8 cellular contexts compared by ENCODE assay signal in the genomic region with DNA sequence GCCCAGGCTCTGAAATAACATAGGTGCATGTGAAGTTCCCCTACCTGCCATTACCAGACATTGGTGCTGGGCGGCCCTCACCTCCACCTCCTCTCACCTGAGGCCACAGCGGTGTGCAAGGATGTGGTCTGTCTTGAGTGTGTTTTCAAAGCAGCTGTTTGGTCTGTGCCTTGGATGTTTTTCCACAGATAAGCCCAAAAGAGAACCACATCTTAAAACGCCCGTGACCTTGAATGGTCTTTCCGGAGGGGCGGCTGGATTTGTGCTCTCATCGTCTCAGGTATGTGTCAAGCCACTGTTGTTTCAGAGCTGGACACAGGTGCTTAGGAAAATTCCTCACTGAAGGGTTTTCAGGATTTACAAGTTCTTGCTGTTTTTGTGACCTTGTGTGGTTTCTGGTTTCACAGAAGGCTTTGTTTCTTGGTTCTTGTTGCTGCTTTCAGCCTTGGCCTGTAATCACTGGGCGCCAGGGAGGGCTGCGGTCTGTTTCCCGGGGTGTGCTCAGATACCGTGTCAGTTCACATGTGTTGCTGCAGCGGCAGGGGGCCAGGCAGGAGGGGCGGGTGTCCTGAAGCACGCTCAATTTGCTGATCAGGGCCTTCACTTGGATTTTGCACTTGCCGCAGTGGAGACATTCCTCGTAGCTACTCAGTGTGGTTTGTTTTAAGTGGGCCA.
DNase-seq lines count a peak whose midpoint lies in the region; ATAC-seq and TF ChIP-seq lines count a peak whose summit lies in the region.

No MANE protein-coding gene starts in this region.

- H3K4me1 Mint-ChIP-seq in activated CD4-positive, alpha-beta T cell treated with anti-CD3 and anti-CD28 coated beads, Interleukin-2, amount 10 ng/mL, durations not matched to agents 7 days and 5 days = peaks cover 34% of the 10 kb centered on the region
- peaks cover 28% of the 10 kb centered on the region for H3K4me1 Mint-ChIP-seq in activated CD4-positive, alpha-beta memory T cell treated with anti-CD3 and anti-CD28 coated beads for 36 hours (ENCODE audit: low read depth)
- H3K4me1 Mint-ChIP-seq in immature natural killer cell = peaks cover 34 to 39% of the 10 kb centered on the region in 2 donors
- H3K4me1 Mint-ChIP-seq in type B pancreatic cell (ENCODE audit: unreplicated experiment) = peaks cover 50% of the 10 kb centered on the region

- intact Hi-C loops in activated CD4-positive, alpha-beta memory T cell treated with anti-CD3 and anti-CD28 coated beads for 36 hours (cut with micrococcal nuclease) = loop anchor here (5.0 to 10.0 kb wide), 4 partner anchors 62 to 281 kb away; no protein-coding TSS in a partner anchor

- ATAC-seq in HG03159 (IDR thresholded peaks at IDR 0.05; ENCODE audit: unreplicated experiment) = peak; percentile 56

- POLR2A ChIA-PET in activated CD4-positive, alpha-beta T cell treated with anti-CD3 and anti-CD28 coated beads, Interleukin-2, amount 10 ng/mL, durations not matched to agents 7 days and 5 days (lab: Charles Lee) = no interaction called here
- POLR2A ChIA-PET in activated CD4-positive, alpha-beta memory T cell treated with anti-CD3 and anti-CD28 coated beads for 36 hours (lab: Charles Lee) = no interaction called here

- H3K4me3 Mint-ChIP-seq in activated CD4-positive, alpha-beta T cell treated with anti-CD3 and anti-CD28 coated beads, Interleukin-2, amount 10 ng/mL, durations not matched to agents 7 days and 5 days = no peak overlapping the region
- H3K4me3 Mint-ChIP-seq in activated CD4-positive, alpha-beta memory T cell treated with anti-CD3 and anti-CD28 coated beads for 36 hours = no peak overlapping the region
- peak overlapping the region; percentile 62 to 73 (median 71) for H3K4me3 Mint-ChIP-seq in immature natural killer cell
- H3K4me3 Mint-ChIP-seq in type B pancreatic cell = peak overlapping the region; percentile 74

- H3K36me3 Mint-ChIP-seq in activated CD4-positive, alpha-beta T cell treated with anti-CD3 and anti-CD28 coated beads, Interleukin-2, amount 10 ng/mL, durations not matched to agents 7 days and 5 days (ENCODE audit: low read depth) = no peaks in the 10 kb centered on the region
- no peaks in the 10 kb centered on the region for H3K36me3 Mint-ChIP-seq in activated CD4-positive, alpha-beta memory T cell treated with anti-CD3 and anti-CD28 coated beads for 36 hours
- no peaks in the 10 kb centered on the region for H3K36me3 Mint-ChIP-seq in immature natural killer cell
- H3K36me3 Mint-ChIP-seq in type B pancreatic cell = no peaks in the 10 kb centered on the region

- H3K27me3 Mint-ChIP-seq in activated CD4-positive, alpha-beta T cell treated with anti-CD3 and anti-CD28 coated beads, Interleukin-2, amount 10 ng/mL, durations not matched to agents 7 days and 5 days = no peaks in the 10 kb centered on the region
- peaks cover 2% of the 10 kb centered on the region for H3K27me3 Mint-ChIP-seq in activated CD4-positive, alpha-beta memory T cell treated with anti-CD3 and anti-CD28 coated beads for 36 hours
- peaks cover 0 to 4% (median 0%) of the 10 kb centered on the region in 3 donors for H3K27me3 Mint-ChIP-seq in immature natural killer cell (ENCODE audit: low read depth in 3 of 3)
- H3K27me3 Mint-ChIP-seq in type B pancreatic cell = no peaks in the 10 kb centered on the region

- DNase-seq in activated CD4-positive, alpha-beta T cell treated with anti-CD3 and anti-CD28 coated beads, Interleukin-2, amount 10 ng/mL, durations not matched to agents 7 days and 5 days = peak; percentile 35
- no peak for DNase-seq in activated CD4-positive, alpha-beta T cell treated with anti-CD3 and anti-CD28 coated beads for 4 hours
- peak; percentile 45 for DNase-seq in activated CD4-positive, alpha-beta memory T cell treated with anti-CD3 and anti-CD28 coated beads for 36 hours
- peak; percentile 31 to 38 (median 36) for DNase-seq in immature natural killer cell
- no peak for DNase-seq in type B pancreatic cell (ENCODE audit: extremely low spot score, unreplicated experiment)
- no peak for DNase-seq in dedifferentiated amniotic fluid mesenchymal stem cell (ENCODE audit: extremely low spot score)
- no peak for DNase-seq in NCI-H2029 treated with DMSO at 0.1 percent for 48 hours (lab: John Stamatoyannopoulos, UW)

- no peaks in the 10 kb centered on the region for H3K9me3 Mint-ChIP-seq in activated CD4-positive, alpha-beta T cell treated with anti-CD3 and anti-CD28 coated beads, Interleukin-2, amount 10 ng/mL, durations not matched to agents 7 days and 5 days
- H3K9me3 Mint-ChIP-seq in activated CD4-positive, alpha-beta memory T cell treated with anti-CD3 and anti-CD28 coated beads for 36 hours = no peaks in the 10 kb centered on the region
- H3K9me3 Mint-ChIP-seq in immature natural killer cell (peaks cover 0 to 1% (median 0%) of the 10 kb centered on the region in 6 donors), type B pancreatic cell (no peaks in the 10 kb centered on the region)

- CTCF ChIA-PET in activated CD4-positive, alpha-beta T cell treated with anti-CD3 and anti-CD28 coated beads, Interleukin-2, amount 10 ng/mL, durations not matched to agents 7 days and 5 days (lab: Charles Lee) = no interaction called here
- CTCF ChIA-PET in activated CD4-positive, alpha-beta memory T cell treated with anti-CD3 and anti-CD28 coated beads for 36 hours (lab: Charles Lee) = interaction anchor here (7.3 kb wide), 1 partner anchor 105 kb away, joined by 83 read pairs; no protein-coding TSS in a partner anchor

- no peak for TF ChIP-seq CTCF in type B pancreatic cell (conservative IDR thresholded peaks at IDR 0.05)

- peak overlapping the region; percentile 81 for H3K27ac Mint-ChIP-seq in activated CD4-positive, alpha-beta T cell treated with anti-CD3 and anti-CD28 coated beads, Interleukin-2, amount 10 ng/mL, durations not matched to agents 7 days and 5 days
- H3K27ac Mint-ChIP-seq in activated CD4-positive, alpha-beta memory T cell treated with anti-CD3 and anti-CD28 coated beads for 36 hours = no peak overlapping the region
- H3K27ac Mint-ChIP-seq in immature natural killer cell = peak overlapping the region; percentile 19 to 80 (median 72)
- H3K27ac Mint-ChIP-seq in type B pancreatic cell = peak overlapping the region; percentile 95

Comparison
In these comparisons a context has a peak if more than half of its experiments do, and no peak if none do; other contexts are left out.
1. DNase-seq: peak in activated CD4-positive, alpha-beta T cell treated with anti-CD3 and anti-CD28 coated beads, Interleukin-2, amount 10 ng/mL, durations not matched to agents 7 days and 5 days (single experiment), activated CD4-positive, alpha-beta memory T cell treated with anti-CD3 and anti-CD28 coated beads for 36 hours (single experiment) and immature natural killer cell (3 of 3); none in activated CD4-positive, alpha-beta T cell treated with anti-CD3 and anti-CD28 coated beads for 4 hours (0 of 2), type B pancreatic cell (single experiment), dedifferentiated amniotic fluid mesenchymal stem cell (single experiment) and NCI-H2029 treated with DMSO at 0.1 percent for 48 hours (single experiment).
2. H3K4me3 Mint-ChIP-seq: peak in immature natural killer cell (5 of 5) and type B pancreatic cell (single experiment); none in activated CD4-positive, alpha-beta T cell treated with anti-CD3 and anti-CD28 coated beads, Interleukin-2, amount 10 ng/mL, durations not matched to agents 7 days and 5 days (single experiment) and activated CD4-positive, alpha-beta memory T cell treated with anti-CD3 and anti-CD28 coated beads for 36 hours (single experiment).